Comparison of ENCODE assay signal across 8 cellular contexts in the genomic region with DNA sequence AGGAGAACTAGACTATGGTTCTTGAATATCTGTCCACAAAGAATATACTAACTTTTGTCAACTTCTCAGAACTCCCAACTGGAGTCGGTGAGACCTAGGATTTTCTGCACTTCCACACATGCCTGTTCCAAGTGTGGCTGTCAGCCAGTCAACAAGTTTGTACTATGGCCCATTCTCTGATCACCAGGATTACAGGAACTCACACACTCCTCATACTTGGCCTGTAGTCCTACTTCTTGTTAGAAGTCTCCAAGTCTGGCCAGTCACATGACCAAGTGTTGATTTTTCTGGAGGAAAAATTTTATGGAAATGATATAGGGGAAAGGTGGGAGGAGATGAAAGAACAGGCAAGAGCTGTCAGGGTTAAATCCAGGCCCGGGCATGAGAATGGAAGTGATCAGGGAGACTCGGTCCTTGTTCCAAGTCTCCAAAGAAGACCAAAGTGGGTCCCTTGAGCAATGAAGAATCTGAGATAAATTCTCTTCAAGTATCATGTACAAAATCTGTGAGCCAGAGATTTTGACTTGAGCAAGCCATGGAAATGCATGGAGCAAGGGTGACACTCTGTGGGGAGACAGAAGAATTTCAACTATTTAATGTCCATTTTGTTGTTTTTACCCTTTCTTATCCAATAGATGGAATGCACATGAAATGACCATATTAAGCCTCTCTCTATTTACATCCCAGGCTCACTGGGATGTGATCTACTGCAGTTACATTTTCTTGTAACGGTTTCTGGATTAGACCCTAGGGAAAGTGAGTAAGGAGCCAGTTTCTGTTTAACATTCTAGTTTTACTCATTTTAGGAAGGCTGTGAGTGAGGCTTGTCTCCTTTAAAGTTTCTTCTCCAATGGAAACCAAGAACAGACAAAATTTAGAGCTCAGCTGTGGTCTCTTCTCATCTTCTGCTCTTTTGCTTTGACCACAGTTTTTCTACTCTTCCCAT.
A peak's percentile ranks its signal among the peaks of the same experiment; 100 is the strongest.
DNase-seq lines count a peak whose midpoint lies in the region; ATAC-seq and TF ChIP-seq lines count a peak whose summit lies in the region.

No MANE protein-coding gene starts in this region.

- DNase-seq in Caco-2 (peak in 1 of 2 experiments; percentile 44), Karpas-422 (peak; percentile 64), SK-N-DZ (ENCODE audit: low spot score) (peak; percentile 57), heart left ventricle (peak in 3 of 5 donors; percentile 22 to 38 (median 33)), stomach (no peak)
- DNase-seq in stimulated activated naive B cell treated with anti-CD40 and anti-IgM and Interleukin-4, amounts not matched to agents 10 μg/mL and 1 μg/mL and 100 μg/mL, for 72 hours = no peak

- no peak overlapping the region for H3K9ac ChIP-seq in Karpas-422 (ENCODE audit: low read length)

- POLR2A ChIA-PET in Caco-2 (lab: Charles Lee) = no interaction called here

- no peak overlapping the region for H3K27ac ChIP-seq in Karpas-422 (ENCODE audit: low read length)
- H3K27ac ChIP-seq in heart left ventricle = no peak overlapping the region
- no peak overlapping the region for H3K27ac ChIP-seq in stomach

- 15 to 25% (median 19%) methylated on average over 4 of the region's 4 CpGs for WGBS in heart left ventricle, 4 donors
- WGBS in stomach, 5 donors = 18 to 29% (median 19%) methylated on average over 4 of the region's 4 CpGs

- no peaks in the 10 kb centered on the region for H3K79me2 ChIP-seq in Karpas-422 (ENCODE audit: low read length)

- TF ChIP-seq POLR2A in heart left ventricle (IDR thresholded peaks at IDR 0.05) = no peak
- TF ChIP-seq POLR2A in stomach (IDR thresholded peaks at IDR 0.05) = no peak

- intact Hi-C loops in Caco-2 (cut with micrococcal nuclease; ENCODE audit: unreplicated experiment) = loop anchor here (1.0 kb wide), 2 partner anchors 152 to 284 kb away; no protein-coding TSS in a partner anchor
- intact Hi-C loops in heart left ventricle (cut with DNase I) = loop anchor here (1.0 to 10.0 kb wide), 16 partner anchors 146 to 1691 kb away; no protein-coding TSS in a partner anchor
- intact Hi-C loops in stomach (cut with DNase I; ENCODE audit: low total_unique reads) = loop anchor here (5.0 to 10.0 kb wide), 2 partner anchors 286 to 469 kb away; no protein-coding TSS in a partner anchor

- H3K27me3 ChIP-seq in Caco-2 (replicated peaks; ENCODE audit: control insufficient read depth, insufficient read depth, low read length) (no peaks in the 10 kb centered on the region), Karpas-422 (ENCODE audit: low read length) (no peaks in the 10 kb centered on the region), heart left ventricle (no peaks in the 10 kb centered on the region), stomach (no peaks in the 10 kb centered on the region)

- H3K9me3 ChIP-seq in Caco-2 (no peaks in the 10 kb centered on the region), Karpas-422 (ENCODE audit: low read length) (no peaks in the 10 kb centered on the region), heart left ventricle (no peaks in the 10 kb centered on the region), stomach (no peaks in the 10 kb centered on the region)

- no peak overlapping the region for H3K4me3 Mint-ChIP-seq in Caco-2 (ENCODE audit: unreplicated experiment)
- no peak overlapping the region for H3K4me3 Mint-ChIP-seq in stimulated activated naive B cell treated with anti-CD40 and anti-IgM and Interleukin-4, amounts not matched to agents 10 μg/mL and 1 μg/mL and 100 μg/mL, for 72 hours

- H3K27ac Mint-ChIP-seq in Caco-2 (ENCODE audit: unreplicated experiment) = no peak overlapping the region
- no peak overlapping the region for H3K27ac Mint-ChIP-seq in stimulated activated naive B cell treated with anti-CD40 and anti-IgM and Interleukin-4, amounts not matched to agents 10 μg/mL and 1 μg/mL and 100 μg/mL, for 72 hours

- no peaks in the 10 kb centered on the region for H3K36me3 ChIP-seq in Caco-2 (ENCODE audit: control insufficient read depth, insufficient read depth, low read length)
- no peaks in the 10 kb centered on the region for H3K36me3 ChIP-seq in Karpas-422 (ENCODE audit: insufficient read depth, low read length)
- no peaks in the 10 kb centered on the region for H3K36me3 ChIP-seq in heart left ventricle
- H3K36me3 ChIP-seq in stomach = no peaks in the 10 kb centered on the region

- no peak for TF ChIP-seq EP300 in stomach (IDR thresholded peaks at IDR 0.05)

- H3K4me1 ChIP-seq in Caco-2 = no peaks in the 10 kb centered on the region
- no peaks in the 10 kb centered on the region for H3K4me1 ChIP-seq in Karpas-422 (ENCODE audit: low read length)
- peaks cover 0 to 25% (median 2%) of the 10 kb centered on the region in 12 donors for H3K4me1 ChIP-seq in heart left ventricle
- H3K4me1 ChIP-seq in stomach = peaks cover 0 to 16% (median 3%) of the 10 kb centered on the region in 4 donors

- ATAC-seq in heart left ventricle (peak; percentile 19 to 55 (median 40)), GM19023 (IDR thresholded peaks at IDR 0.05; ENCODE audit: unreplicated experiment) (no peak), HG02973 (IDR thresholded peaks at IDR 0.05; ENCODE audit: unreplicated experiment) (no peak)
- ATAC-seq in stimulated activated naive B cell treated with anti-CD40 and anti-IgM and Interleukin-4, amounts not matched to agents 10 μg/mL and 1 μg/mL and 100 μg/mL, for 72 hours (replicated peaks) = no peak

- no peaks in the 10 kb centered on the region for H4K20me1 ChIP-seq in Karpas-422 (ENCODE audit: insufficient read depth, low read depth, low read length)

- no TSS peak for BruUV-seq in Caco-2 (replicated peaks; lab: Mats Ljungman, UMichigan)

- H3K4me2 ChIP-seq in Karpas-422 (ENCODE audit: low read depth, low read length, poor library complexity, severe bottlenecking) = no peak overlapping the region

- H3K9me2 ChIP-seq in Karpas-422 (replicated peaks; ENCODE audit: insufficient read depth, low read length) = no peaks in the 10 kb centered on the region

- no peaks in the 10 kb centered on the region for H3K9me3 Mint-ChIP-seq in Caco-2 (ENCODE audit: unreplicated experiment)
- no peaks in the 10 kb centered on the region for H3K9me3 Mint-ChIP-seq in stimulated activated naive B cell treated with anti-CD40 and anti-IgM and Interleukin-4, amounts not matched to agents 10 μg/mL and 1 μg/mL and 100 μg/mL, for 72 hours

- peak; percentile 43 to 51 for TF ChIP-seq CTCF in Caco-2 (IDR thresholded peaks at IDR 0.05; ENCODE audit: insufficient read depth in 1 of 2, low read depth in 1 of 2, low read length in 1 of 2, severe bottlenecking in 1 of 2, unreplicated experiment in 1 of 2)
- TF ChIP-seq CTCF in heart left ventricle (IDR thresholded peaks at IDR 0.05) = peak; percentile 42 to 77 (median 61)
- peak in 5 of 7 experiments; percentile 21 to 70 (median 32) for TF ChIP-seq CTCF in stomach (IDR thresholded peaks at IDR 0.05)

- no peak overlapping the region for H3K4me3 ChIP-seq in Caco-2 (ENCODE audit: low read depth, low read length)
- no peak overlapping the region for H3K4me3 ChIP-seq in Karpas-422 (ENCODE audit: low read length)
- H3K4me3 ChIP-seq in heart left ventricle = no peak overlapping the region
- no peak overlapping the region for H3K4me3 ChIP-seq in stomach

- no peaks in the 10 kb centered on the region for H3K36me3 Mint-ChIP-seq in Caco-2 (ENCODE audit: insufficient read depth, unreplicated experiment)
- H3K36me3 Mint-ChIP-seq in stimulated activated naive B cell treated with anti-CD40 and anti-IgM and Interleukin-4, amounts not matched to agents 10 μg/mL and 1 μg/mL and 100 μg/mL, for 72 hours = no peaks in the 10 kb centered on the region

- CTCF ChIA-PET in Caco-2 (lab: Charles Lee) = no interaction called here

- no peaks in the 10 kb centered on the region for H3K4me1 Mint-ChIP-seq in Caco-2 (ENCODE audit: low read depth, unreplicated experiment)
- peaks cover 0 to 1% of the 10 kb centered on the region in 2 donors for H3K4me1 Mint-ChIP-seq in stimulated activated naive B cell treated with anti-CD40 and anti-IgM and Interleukin-4, amounts not matched to agents 10 μg/mL and 1 μg/mL and 100 μg/mL, for 72 hours

- H3K27me3 Mint-ChIP-seq in Caco-2 (ENCODE audit: insufficient read depth, unreplicated experiment) = peaks cover 15% of the 10 kb centered on the region
- peaks cover 9 to 13% of the 10 kb centered on the region in 2 donors for H3K27me3 Mint-ChIP-seq in stimulated activated naive B cell treated with anti-CD40 and anti-IgM and Interleukin-4, amounts not matched to agents 10 μg/mL and 1 μg/mL and 100 μg/mL, for 72 hours

- no peak overlapping the region for H2AFZ ChIP-seq in Karpas-422 (ENCODE audit: low read length)

Comparison
In these comparisons a context has a peak if more than half of its experiments do, and no peak if none do; other contexts are left out.
1. DNase-seq: peak in Karpas-422 (single experiment), SK-N-DZ (single experiment) and heart left ventricle (3 of 5); none in stomach (single experiment) and stimulated activated naive B cell treated with anti-CD40 and anti-IgM and Interleukin-4, amounts not matched to agents 10 μg/mL and 1 μg/mL and 100 μg/mL, for 72 hours (single experiment).
2. ATAC-seq: peak in heart left ventricle (4 of 4); none in GM19023 (single experiment), HG02973 (single experiment) and stimulated activated naive B cell treated with anti-CD40 and anti-IgM and Interleukin-4, amounts not matched to agents 10 μg/mL and 1 μg/mL and 100 μg/mL, for 72 hours (0 of 2).
3. Peak in every context shown above with its lines, with median percentiles within 50 percentile points of each other: CTCF ChIP-seq.